Comparison of ENCODE assay signal across 9 cellular contexts in genomic region chr14:53613404-53614253, GRCh38.
DNase-seq lines count a peak whose midpoint lies in the region; ATAC-seq and TF ChIP-seq lines count a peak whose summit lies in the region.
"Had no signal": no experiment of that assay in that cellular context is flagged by ENCODE, and none has a peak within 500 bp of the region (broad histone marks: within the 10 kb centered on the region; RNA-seq: fewer than 3 reads in every experiment).

No MANE protein-coding gene starts in this region.

- H3K4me1 ChIP-seq in esophagus squamous epithelium (peaks cover 0 to 36% (median 3%) of the 10 kb centered on the region in 3 donors), testis (no peaks in the 10 kb centered on the region)

- peaks cover 12% of the 10 kb centered on the region for H3K9me3 Mint-ChIP-seq in activated T-cell treated with anti-CD3 and anti-CD28 coated beads, Interleukin-2, amount 50 U/mL, for 24 hours

- no peak for DNase-seq in activated T-cell treated with anti-CD3 and anti-CD28 coated beads, Interleukin-2, amount 50 U/mL, for 24 hours
- DNase-seq in activated T-cell treated with anti-CD3 and anti-CD28 coated beads, Interleukin-2, amount 50 U/mL, for 48 hours, result no peak
- DNase-seq in NCI-H446 (lab: John Stamatoyannopoulos, UW) (peak; percentile 28 to 77), esophagus squamous epithelium (lab: John Stamatoyannopoulos, UW) (no peak), NCI-H524 (lab: John Stamatoyannopoulos, UW) (no peak), testis (no peak), SKM-1 (lab: John Stamatoyannopoulos, UW; ENCODE audit: unreplicated experiment) (no peak)

- no peak overlapping the region for H3K4me3 Mint-ChIP-seq in activated T-cell treated with anti-CD3 and anti-CD28 coated beads, Interleukin-2, amount 50 U/mL, for 24 hours

- TF ChIP-seq CTCF in esophagus squamous epithelium (IDR thresholded peaks at IDR 0.05), result no peak
- no peak for TF ChIP-seq CTCF in testis (IDR thresholded peaks at IDR 0.05)

- peak overlapping the region; percentile 46 for H3K27ac Mint-ChIP-seq in activated T-cell treated with anti-CD3 and anti-CD28 coated beads, Interleukin-2, amount 50 U/mL, for 24 hours

- H3K27ac ChIP-seq in esophagus squamous epithelium (peak overlapping the region; percentile 7 to 68 (median 65)), testis (no peak overlapping the region)
- H3K27ac ChIP-seq: C4-2B had no signal

- peak overlapping the region in 2 of 4 donors; percentile 6 to 21 for H3K4me3 ChIP-seq in esophagus squamous epithelium
- H3K4me3 ChIP-seq in testis, result no peak overlapping the region

- no peak for TF ChIP-seq POLR2A in esophagus squamous epithelium (IDR thresholded peaks at IDR 0.05)
- TF ChIP-seq POLR2A in testis (IDR thresholded peaks at IDR 0.05), result no peak

- no peaks in the 10 kb centered on the region for H3K4me1 Mint-ChIP-seq in activated T-cell treated with anti-CD3 and anti-CD28 coated beads, Interleukin-2, amount 50 U/mL, for 24 hours (ENCODE audit: low read depth)

- ATAC-seq in HG03025 (IDR thresholded peaks at IDR 0.05; ENCODE audit: low FRiP score, unreplicated experiment), result peak; percentile 97

- intact Hi-C loops in esophagus squamous epithelium (cut with DNase I) (no loop called here), testis (cut with DNase I; ENCODE audit: low total_unique reads) (no loop called here)

- 31 to 41% methylated on average over 12 of the region's 12 CpGs for WGBS in esophagus squamous epithelium, 2 donors
- 90 to 92% methylated on average over 12 of the region's 12 CpGs for WGBS in testis, 2 donors

- H3K36me3 ChIP-seq in esophagus squamous epithelium (no peaks in the 10 kb centered on the region), testis (ENCODE audit: low read depth, missing control alignments) (no peaks in the 10 kb centered on the region)

- no peaks in the 10 kb centered on the region for H3K9me3 ChIP-seq in esophagus squamous epithelium
- H3K9me3 ChIP-seq in testis, result no peaks in the 10 kb centered on the region

- H3K36me3 Mint-ChIP-seq in activated T-cell treated with anti-CD3 and anti-CD28 coated beads, Interleukin-2, amount 50 U/mL, for 24 hours (ENCODE audit: low read depth), result no peaks in the 10 kb centered on the region

- H3K27me3 ChIP-seq in esophagus squamous epithelium, result no peaks in the 10 kb centered on the region
- H3K27me3 ChIP-seq in testis, result no peaks in the 10 kb centered on the region

- no peaks in the 10 kb centered on the region for H3K27me3 Mint-ChIP-seq in activated T-cell treated with anti-CD3 and anti-CD28 coated beads, Interleukin-2, amount 50 U/mL, for 24 hours

Comparison
In these comparisons a context has a peak if more than half of its experiments do, and no peak if none do; other contexts are left out.
1. DNase-seq: peak in NCI-H446 (2 of 2); none in activated T-cell treated with anti-CD3 and anti-CD28 coated beads, Interleukin-2, amount 50 U/mL, for 24 hours (single experiment), activated T-cell treated with anti-CD3 and anti-CD28 coated beads, Interleukin-2, amount 50 U/mL, for 48 hours (0 of 2), esophagus squamous epithelium (single experiment), NCI-H524 (0 of 2), testis (single experiment) and SKM-1 (single experiment).
2. H3K27ac ChIP-seq: peak in esophagus squamous epithelium (4 of 4); none in testis (0 of 2).